In the genomic region with DNA sequence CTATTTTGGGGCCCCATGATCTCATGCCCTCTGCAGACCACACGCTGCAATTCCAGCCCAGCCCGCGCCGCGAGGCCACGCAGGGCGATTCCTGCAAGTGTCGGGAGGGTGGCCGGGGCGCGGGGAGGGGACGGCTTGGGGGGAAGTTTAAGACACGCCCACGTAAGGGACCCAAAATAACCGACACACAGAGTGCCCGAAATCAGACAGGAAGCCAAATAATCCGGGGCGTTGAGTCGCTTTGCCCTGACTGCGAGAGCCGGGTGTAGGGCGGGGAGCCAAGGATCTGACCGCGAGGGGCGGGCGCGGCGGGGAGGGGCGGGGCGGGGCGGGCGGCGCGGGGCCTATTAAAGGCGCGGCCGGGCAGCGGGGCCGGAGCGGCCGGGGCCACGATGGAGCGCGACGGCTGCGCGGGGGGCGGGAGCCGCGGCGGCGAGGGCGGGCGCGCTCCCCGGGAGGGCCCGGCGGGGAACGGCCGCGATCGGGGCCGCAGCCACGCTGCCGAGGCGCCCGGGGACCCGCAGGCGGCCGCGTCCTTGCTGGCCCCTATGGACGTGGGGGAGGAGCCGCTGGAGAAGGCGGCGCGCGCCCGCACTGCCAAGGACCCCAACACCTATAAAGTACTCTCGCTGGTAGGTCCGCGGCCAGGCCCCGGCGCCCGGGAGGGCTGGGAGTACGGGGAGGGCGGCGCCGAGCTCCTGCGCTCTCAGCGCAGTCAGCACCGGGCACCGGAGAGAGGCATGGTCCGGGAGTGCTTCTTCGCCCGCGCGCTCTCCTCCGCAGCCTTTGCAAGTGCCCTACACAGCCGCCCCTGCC, we compare ENCODE assay signal across 8 cellular contexts. TPM values are rescaled to one million over a fixed set of nuclear protein-coding genes. Genes with fewer than 3 reads are reported as not detected.
DNase-seq lines count a peak whose midpoint lies in the region; ATAC-seq and TF ChIP-seq lines count a peak whose summit lies in the region.

ENPP1 (plus strand) TSS at position 377 of the 816 bp plus-strand sequence; CDS start at position 393, 16 bp downstream.

- intact Hi-C loops in colonic mucosa (cut with DNase I) = loop anchor here (10.0 kb wide), 1 partner anchor 113 kb away; no protein-coding TSS in a partner anchor

- H3K4me3 ChIP-seq in GM08714 (ENCODE audit: low read length) (peak within 1 kb of the TSS; percentile 49), colonic mucosa (peak within 1 kb of the TSS; percentile 55)

- peak within 1 kb of the TSS; percentile 27 to 73 for H3K9ac ChIP-seq in colonic mucosa (ENCODE audit: low read depth in 2 of 2, low read length in 2 of 2)

- no peaks in the 10 kb centered on the region for H3K9me3 ChIP-seq in colonic mucosa

- peak; percentile 55 for DNase-seq in NCI-H226
- peak; percentile 26 to 31 for DNase-seq in activated CD4-positive, alpha-beta T cell treated with anti-CD3 and anti-CD28 coated beads for 4 hours
- DNase-seq in colonic mucosa = peak; percentile 82
- DNase-seq in stimulated activated CD4-positive, alpha-beta T cell treated with anti-CD3 and anti-CD28 coated beads, Interleukin-15, amount 100 ng/mL, for 48 hours (ENCODE audit: low read depth in 2 of 2) = peak; percentile 5 to 21

- TF ChIP-seq CTCF in colonic mucosa (IDR thresholded peaks at IDR 0.05) = peak; percentile 15

- no peaks in the 10 kb centered on the region for H3K27me3 ChIP-seq in colonic mucosa
- no peaks in the 10 kb centered on the region for H3K27me3 ChIP-seq in layer of hippocampus (ENCODE audit: control insufficient read depth, insufficient read depth, low read length)

- H3K36me3 ChIP-seq in colonic mucosa = no peaks in the 10 kb centered on the region

- H3K27ac ChIP-seq in colonic mucosa (no peak within 1 kb of the TSS), layer of hippocampus (ENCODE audit: low read depth, low read length) (peak within 1 kb of the TSS; percentile 33)

- ATAC-seq in HG02678 (IDR thresholded peaks at IDR 0.05; ENCODE audit: unreplicated experiment) (peak; percentile 72), HG03095 (IDR thresholded peaks at IDR 0.05; ENCODE audit: unreplicated experiment) (no peak)

- H3K4me1 ChIP-seq in colonic mucosa = no peaks in the 10 kb centered on the region

RNA-seq across cellular contexts. Expression of gene ENPP1, which starts in this region (rescaled TPM):
- 10 to 100 TPM in 1 of 2 donors, 1 to 10 TPM in 1; 5.9 to 12.6 TPM for total RNA-seq in colonic mucosa

Comparison
In these comparisons a context has a peak if more than half of its experiments do, and no peak if none do; other contexts are left out.
1. DNase-seq: peak in every context shown above with its lines; median percentile 82 in colonic mucosa; 55 in NCI-H226; 28 in activated CD4-positive, alpha-beta T cell treated with anti-CD3 and anti-CD28 coated beads for 4 hours; 13 in stimulated activated CD4-positive, alpha-beta T cell treated with anti-CD3 and anti-CD28 coated beads, Interleukin-15, amount 100 ng/mL, for 48 hours.